17 cellular contexts compared by ENCODE assay signal in the genomic region with DNA sequence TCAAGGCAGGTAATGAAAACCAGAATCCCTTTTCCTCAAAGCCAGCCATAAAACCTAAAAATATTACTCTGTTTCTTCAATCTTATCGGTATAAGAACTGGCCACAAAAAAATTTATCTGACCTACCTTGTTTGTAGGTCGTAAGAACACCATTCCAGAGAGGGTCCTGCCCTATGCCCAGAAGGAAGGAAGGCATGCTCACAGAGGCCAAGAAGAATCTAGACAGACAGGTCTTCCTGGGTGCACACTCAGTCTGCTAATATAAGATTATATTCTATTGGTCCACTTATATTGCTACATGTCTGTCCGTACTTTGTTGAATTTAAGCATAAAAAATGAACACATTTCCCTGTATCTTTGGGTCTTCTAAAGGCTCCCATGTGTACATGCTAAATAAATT.
DNase-seq lines count a peak whose midpoint lies in the region; ATAC-seq and TF ChIP-seq lines count a peak whose summit lies in the region.
"Had no signal": no experiment of that assay in that cellular context is flagged by ENCODE, and none has a peak within 500 bp of the region (broad histone marks: within the 10 kb centered on the region; RNA-seq: fewer than 3 reads in every experiment).

No MANE protein-coding gene starts in this region.

- H3K9me2 ChIP-seq in PC-9 (ENCODE audit: insufficient read depth), result no peaks in the 10 kb centered on the region

- H3K36me3 Mint-ChIP-seq in Caco-2 (ENCODE audit: insufficient read depth, unreplicated experiment), result no peaks in the 10 kb centered on the region
- H3K36me3 Mint-ChIP-seq in mesothelial cell of epicardium, result no peaks in the 10 kb centered on the region
- H3K36me3 Mint-ChIP-seq in activated CD4-positive, alpha-beta T cell treated with anti-CD3 and anti-CD28 coated beads, Interleukin-2, amount 10 ng/mL, durations not matched to agents 7 days and 5 days (ENCODE audit: low read depth), result no peaks in the 10 kb centered on the region

- no peak for TF ChIP-seq CTCF in Caco-2 (IDR thresholded peaks at IDR 0.05; ENCODE audit: insufficient read depth in 1 of 2, low read depth in 1 of 2, low read length in 1 of 2, severe bottlenecking in 1 of 2, unreplicated experiment in 1 of 2)
- TF ChIP-seq CTCF in PC-9 (conservative IDR thresholded peaks at IDR 0.05), result no peak
- TF ChIP-seq CTCF in mesothelial cell of epicardium (IDR thresholded peaks at IDR 0.05; ENCODE audit: unreplicated experiment), result no peak
- TF ChIP-seq CTCF in foreskin fibroblast (IDR thresholded peaks at IDR 0.05; ENCODE audit: low read depth, low read length), result no peak

- no peak overlapping the region for H3K4me3 ChIP-seq in Caco-2 (ENCODE audit: low read depth, low read length)
- H3K4me3 ChIP-seq in PC-9, result no peak overlapping the region; the same call in 1 of the 2 replicates
- H3K4me3 ChIP-seq in foreskin fibroblast (ENCODE audit: low read depth in 1 of 2, low read length in 2 of 2), result no peak overlapping the region
- H3K4me3 ChIP-seq: A549, GM12878, GM23248 had no signal

- H3K9me3 ChIP-seq in Caco-2 (no peaks in the 10 kb centered on the region), PC-9 (ENCODE audit: insufficient read depth, low read depth) (no peaks in the 10 kb centered on the region)
- H3K9me3 ChIP-seq: A549 had no signal

- H2AFZ ChIP-seq in PC-9, result peak overlapping the region; percentile 52; the same call in 1 of the 2 replicates
- H2AFZ ChIP-seq: GM23248 had no signal

- H3K27me3 ChIP-seq in Caco-2 (replicated peaks; ENCODE audit: control insufficient read depth, insufficient read depth, low read length) (no peaks in the 10 kb centered on the region), PC-9 (ENCODE audit: insufficient read depth, low read depth) (no peaks in the 10 kb centered on the region)

- no peaks in the 10 kb centered on the region for H3K79me2 ChIP-seq in PC-9 (ENCODE audit: low read depth)

- H3K4me1 Mint-ChIP-seq in Caco-2 (ENCODE audit: low read depth, unreplicated experiment), result no peaks in the 10 kb centered on the region
- peaks cover 6% of the 10 kb centered on the region for H3K4me1 Mint-ChIP-seq in mesothelial cell of epicardium
- H3K4me1 Mint-ChIP-seq in activated CD4-positive, alpha-beta T cell treated with anti-CD3 and anti-CD28 coated beads, Interleukin-2, amount 10 ng/mL, durations not matched to agents 7 days and 5 days, result no peaks in the 10 kb centered on the region

- peak overlapping the region; percentile 62 for H3K4me3 Mint-ChIP-seq in Caco-2 (ENCODE audit: unreplicated experiment)
- H3K4me3 Mint-ChIP-seq in mesothelial cell of epicardium, result no peak overlapping the region
- H3K4me3 Mint-ChIP-seq in activated CD4-positive, alpha-beta T cell treated with anti-CD3 and anti-CD28 coated beads, Interleukin-2, amount 10 ng/mL, durations not matched to agents 7 days and 5 days, result no peak overlapping the region
- H3K4me3 Mint-ChIP-seq: CD4-positive, alpha-beta T cell had no signal

- CTCF ChIA-PET in Caco-2 (lab: Charles Lee) (no interaction called here), PC-9 (lab: Charles Lee) (no interaction called here)
- CTCF ChIA-PET in activated CD4-positive, alpha-beta T cell treated with anti-CD3 and anti-CD28 coated beads, Interleukin-2, amount 10 ng/mL, durations not matched to agents 7 days and 5 days (lab: Charles Lee), result no interaction called here

- POLR2A ChIA-PET in Caco-2 (lab: Charles Lee) (no interaction called here), PC-9 (lab: Charles Lee; ENCODE audit: unreplicated experiment) (no interaction called here)
- POLR2A ChIA-PET in activated CD4-positive, alpha-beta T cell treated with anti-CD3 and anti-CD28 coated beads, Interleukin-2, amount 10 ng/mL, durations not matched to agents 7 days and 5 days (lab: Charles Lee), result no interaction called here

- H3K4me2 ChIP-seq in PC-9, result peak overlapping the region; percentile 4; the same call in 1 of the 2 replicates
- H3K4me2 ChIP-seq: A549 had no signal

- no peaks in the 10 kb centered on the region for H4K20me1 ChIP-seq in PC-9 (ENCODE audit: insufficient read depth)

- BruUV-seq in Caco-2 (replicated peaks; lab: Mats Ljungman, UMichigan) (no TSS peak), PC-9 (replicated peaks; lab: Mats Ljungman, UMichigan) (no TSS peak)

- H3K27me3 Mint-ChIP-seq in Caco-2 (ENCODE audit: insufficient read depth, unreplicated experiment) (no peaks in the 10 kb centered on the region), mesothelial cell of epicardium (ENCODE audit: low read depth) (no peaks in the 10 kb centered on the region)
- H3K27me3 Mint-ChIP-seq in activated CD4-positive, alpha-beta T cell treated with anti-CD3 and anti-CD28 coated beads, Interleukin-2, amount 10 ng/mL, durations not matched to agents 7 days and 5 days, result no peaks in the 10 kb centered on the region
- H3K27me3 Mint-ChIP-seq: CD4-positive, alpha-beta T cell had no signal

- H3K9me3 Mint-ChIP-seq in Caco-2 (ENCODE audit: unreplicated experiment) (no peaks in the 10 kb centered on the region), mesothelial cell of epicardium (no peaks in the 10 kb centered on the region)
- no peaks in the 10 kb centered on the region for H3K9me3 Mint-ChIP-seq in activated CD4-positive, alpha-beta T cell treated with anti-CD3 and anti-CD28 coated beads, Interleukin-2, amount 10 ng/mL, durations not matched to agents 7 days and 5 days

- peak; percentile 56 to 74 for DNase-seq in Caco-2
- peak; percentile 31 to 39 for DNase-seq in PC-9
- DNase-seq in mesothelial cell of epicardium (ENCODE audit: low spot score in 2 of 2, unreplicated experiment in 2 of 2), result no peak
- peak; percentile 2 for DNase-seq in renal cortical epithelial cell (ENCODE audit: low read depth)
- no peak for DNase-seq in activated CD4-positive, alpha-beta T cell treated with anti-CD3 and anti-CD28 coated beads, Interleukin-2, amount 10 ng/mL, durations not matched to agents 7 days and 5 days
- DNase-seq in NCI-H1436 treated with DMSO at 0.1 percent for 48 hours (lab: John Stamatoyannopoulos, UW), result no peak
- no peak for DNase-seq in foreskin fibroblast
- DNase-seq: AML-193; CD4-positive, alpha-beta T cell; DMS153; DMS79 treated with DMSO at 0.1 percent for 48 hours; GM23248 had no signal

- H3F3A ChIP-seq in PC-9 (ENCODE audit: insufficient read depth, low read depth), result no peaks in the 10 kb centered on the region

- H3K27ac Mint-ChIP-seq in Caco-2 (ENCODE audit: unreplicated experiment), result peak overlapping the region; percentile 73
- H3K27ac Mint-ChIP-seq in mesothelial cell of epicardium, result peak overlapping the region; percentile 61
- no peak overlapping the region for H3K27ac Mint-ChIP-seq in activated CD4-positive, alpha-beta T cell treated with anti-CD3 and anti-CD28 coated beads, Interleukin-2, amount 10 ng/mL, durations not matched to agents 7 days and 5 days
- H3K27ac Mint-ChIP-seq: CD4-positive, alpha-beta T cell had no signal

- H3K4me1 ChIP-seq in Caco-2 (peaks cover 33% of the 10 kb centered on the region), PC-9 (replicated peaks; ENCODE audit: insufficient read depth) (no peaks in the 10 kb centered on the region)
- H3K4me1 ChIP-seq: A549 had no signal

- no peak for ATAC-seq in GM18858 (IDR thresholded peaks at IDR 0.05; ENCODE audit: unreplicated experiment)
- ATAC-seq: A549, GM12878 had no signal

- H3K27ac ChIP-seq in PC-9, result no peak overlapping the region
- H3K27ac ChIP-seq: 22Rv1, A549, C4-2B, GM23248 had no signal

- H3K36me3 ChIP-seq in Caco-2 (ENCODE audit: control insufficient read depth, insufficient read depth, low read length), result no peaks in the 10 kb centered on the region
- H3K36me3 ChIP-seq in PC-9 (ENCODE audit: low read depth), result no peaks in the 10 kb centered on the region

- intact Hi-C loops in Caco-2 (cut with micrococcal nuclease; ENCODE audit: unreplicated experiment) (no loop called here), PC-9 (cut with micrococcal nuclease; ENCODE audit: unreplicated experiment) (no loop called here)

Comparison
In these comparisons a context has a peak if more than half of its experiments do, and no peak if none do; other contexts are left out.
1. DNase-seq: peak in Caco-2 (2 of 2), PC-9 (2 of 2) and renal cortical epithelial cell (single experiment); none in mesothelial cell of epicardium (0 of 2), activated CD4-positive, alpha-beta T cell treated with anti-CD3 and anti-CD28 coated beads, Interleukin-2, amount 10 ng/mL, durations not matched to agents 7 days and 5 days (single experiment), NCI-H1436 treated with DMSO at 0.1 percent for 48 hours (single experiment) and foreskin fibroblast (0 of 2).